Comparison of ENCODE assay signal across 8 cellular contexts in genomic region chr6:29737707-29738630, GRCh38. TPM values are rescaled to one million over a fixed set of nuclear protein-coding genes. Genes with fewer than 3 reads are reported as not detected.
A peak's percentile ranks its signal among the peaks of the same experiment; 100 is the strongest.
DNase-seq lines count a peak whose midpoint lies in the region; ATAC-seq and TF ChIP-seq lines count a peak whose summit lies in the region.

No MANE protein-coding gene starts in this region.

- H3K9me3 ChIP-seq in lower lobe of right lung = no peaks in the 10 kb centered on the region

- in situ Hi-C loops in GM13977 (cut with MboI; ENCODE audit: low pct_unique_long_range_greater_than_20kb, low sequenced_read_pairs, unreplicated experiment) = loop anchor here (10.0 kb wide), 1 partner anchor 97 kb away; no protein-coding TSS in a partner anchor

- no peak overlapping the region for H3K27ac ChIP-seq in lower lobe of right lung

- H3K36me3 ChIP-seq in lower lobe of right lung = no peaks in the 10 kb centered on the region

- H3K36me3 Mint-ChIP-seq in activated CD4-positive, alpha-beta T cell treated with anti-CD3 and anti-CD28 coated beads, Interleukin-2, amount 10 ng/mL, durations not matched to agents 7 days and 5 days (ENCODE audit: low read depth) = peaks cover 12% of the 10 kb centered on the region

- peak; percentile 78 for TF ChIP-seq CTCF in AG04449 (IDR thresholded peaks at IDR 0.05; ENCODE audit: insufficient read depth, low read length, missing control alignments)
- TF ChIP-seq CTCF in GM13977 (IDR thresholded peaks at IDR 0.05; ENCODE audit: extremely low read depth, insufficient read depth, missing control alignments) = peak; percentile 82
- TF ChIP-seq CTCF in lower lobe of right lung (IDR thresholded peaks at IDR 0.05) = peak; percentile 74

- H3K9me3 Mint-ChIP-seq in activated CD4-positive, alpha-beta T cell treated with anti-CD3 and anti-CD28 coated beads, Interleukin-2, amount 10 ng/mL, durations not matched to agents 7 days and 5 days = peaks cover 2% of the 10 kb centered on the region

- H3K4me3 Mint-ChIP-seq in activated CD4-positive, alpha-beta T cell treated with anti-CD3 and anti-CD28 coated beads, Interleukin-2, amount 10 ng/mL, durations not matched to agents 7 days and 5 days = no peak overlapping the region

- intact Hi-C loops in lower lobe of right lung (cut with DNase I) = no loop called here

- no peaks in the 10 kb centered on the region for H3K27me3 ChIP-seq in lower lobe of right lung (ENCODE audit: low read depth)

- H3K27me3 Mint-ChIP-seq in activated CD4-positive, alpha-beta T cell treated with anti-CD3 and anti-CD28 coated beads, Interleukin-2, amount 10 ng/mL, durations not matched to agents 7 days and 5 days = no peaks in the 10 kb centered on the region

- peak; percentile 89 to 90 for ATAC-seq in lower lobe of right lung
- no peak for ATAC-seq in HG03378 (IDR thresholded peaks at IDR 0.05; ENCODE audit: unreplicated experiment)

- peaks cover 10% of the 10 kb centered on the region for H3K4me1 Mint-ChIP-seq in activated CD4-positive, alpha-beta T cell treated with anti-CD3 and anti-CD28 coated beads, Interleukin-2, amount 10 ng/mL, durations not matched to agents 7 days and 5 days

- H3K27ac Mint-ChIP-seq in activated CD4-positive, alpha-beta T cell treated with anti-CD3 and anti-CD28 coated beads, Interleukin-2, amount 10 ng/mL, durations not matched to agents 7 days and 5 days = no peak overlapping the region

- POLR2A ChIA-PET in AG04449 (lab: Yijun Ruan, JAX) = no interaction called here
- POLR2A ChIA-PET in activated CD4-positive, alpha-beta T cell treated with anti-CD3 and anti-CD28 coated beads, Interleukin-2, amount 10 ng/mL, durations not matched to agents 7 days and 5 days (lab: Charles Lee) = no interaction called here

- no peaks in the 10 kb centered on the region for H3K4me1 ChIP-seq in lower lobe of right lung

- CTCF ChIA-PET in AG04449 (lab: Yijun Ruan, JAX) = interaction anchor here (0.6 to 8.9 kb wide), 28 partner anchors 11 to 394 kb away, joined by 3 to 77 read pairs (median 4); no protein-coding TSS in a partner anchor
- CTCF ChIA-PET in activated CD4-positive, alpha-beta T cell treated with anti-CD3 and anti-CD28 coated beads, Interleukin-2, amount 10 ng/mL, durations not matched to agents 7 days and 5 days (lab: Charles Lee) = interaction anchor here (0.5 to 3.0 kb wide), 14 partner anchors 10 to 440 kb away, joined by 3 to 18 read pairs (median 3); no protein-coding TSS in a partner anchor

- DNase-seq in AG04449 (ENCODE audit: low read depth, low spot score) = no peak
- peak; percentile 59 for DNase-seq in GM13977 (ENCODE audit: low spot score)
- peak; percentile 69 for DNase-seq in NCI-H2196 (lab: John Stamatoyannopoulos, UW; ENCODE audit: unreplicated experiment)
- peak; percentile 81 for DNase-seq in activated CD4-positive, alpha-beta T cell treated with anti-CD3 and anti-CD28 coated beads, Interleukin-2, amount 10 ng/mL, durations not matched to agents 7 days and 5 days
- peak; percentile 26 for DNase-seq in dedifferentiated amniotic fluid mesenchymal stem cell (ENCODE audit: extremely low spot score)
- peak; percentile 63 for DNase-seq in lower lobe of right lung
- DNase-seq in stimulated activated CD8-positive, alpha-beta memory T cell treated with anti-CD3 and anti-CD28 coated beads, Interleukin-4, amount 100 ng/mL, for 24 hours (ENCODE audit: low read depth) = peak; percentile 44

- no peak overlapping the region for H3K4me3 ChIP-seq in AG04449 (ENCODE audit: low read depth, low read length)
- H3K4me3 ChIP-seq in lower lobe of right lung = no peak overlapping the region

RNA-seq across cellular contexts. Expression of gene HLA-F, which starts 14.7 kb away (rescaled TPM):
- total RNA-seq in activated CD4-positive, alpha-beta T cell treated with anti-CD3 and anti-CD28 coated beads, Interleukin-2, amount 10 ng/mL, durations not matched to agents 7 days and 5 days = 100 to 1,000 TPM; 315 to 372 TPM
- 176 TPM for total RNA-seq in lower lobe of right lung

RNA-seq across cellular contexts. Expression of gene ZFP57, which starts 57.0 kb away (rescaled TPM):
- not detected for total RNA-seq in activated CD4-positive, alpha-beta T cell treated with anti-CD3 and anti-CD28 coated beads, Interleukin-2, amount 10 ng/mL, durations not matched to agents 7 days and 5 days
- total RNA-seq in lower lobe of right lung = not detected
